ENCODE assay signal across 21 cellular contexts in genomic region chr9:88641471-88642240, GRCh38.
"Had no signal": no experiment of that assay in that cellular context is flagged by ENCODE, and none has a peak within 500 bp of the region (broad histone marks: within the 10 kb centered on the region; RNA-seq: fewer than 3 reads in every experiment).

No MANE protein-coding gene starts in this region.

- H3K27ac ChIP-seq: ascending aorta, SJSA1 had no signal

- H3K27me3 ChIP-seq: ascending aorta, SJSA1 had no signal

- H3K36me3 ChIP-seq: ascending aorta, SJSA1 had no signal

- H3K4me3 ChIP-seq: ascending aorta, SJSA1 had no signal

- DNase-seq: activated CD4-positive, alpha-beta T cell treated with anti-CD3 and anti-CD28 coated beads for 4 hours; activated CD8-positive, alpha-beta memory T cell treated with anti-CD3 and anti-CD28 coated beads, Interleukin-2, amount 50 U/mL, for 48 hours; activated CD8-positive, alpha-beta T cell treated with anti-CD3 and anti-CD28 coated beads for 36 hours; activated effector memory CD4-positive, alpha-beta T cell treated with Interleukin-2 at 50 U/mL for 16 hours; activated naive CD4-positive, alpha-beta T cell; activated naive CD8-positive, alpha-beta T cell treated with anti-CD3 and anti-CD28 coated beads, Interleukin-2, amount 50 U/mL, for 24 hours; activated T-cell treated with anti-CD3 and anti-CD28 coated beads, Interleukin-2, amount 50 U/mL, for 24 hours; amniotic stem cell; Kasumi-1; NCI-H1105; NCI-H1436; NCI-H1694 treated with DMSO at 0.1 percent for 48 hours; NCI-H2029 treated with DMSO at 0.1 percent for 48 hours; NCI-H345; NCI-H524; PC-3; SHP77 had no signal

- H3K4me1 ChIP-seq: ascending aorta had no signal

- ATAC-seq: activated CD4-positive, CD25-positive, alpha-beta regulatory T cell treated with anti-CD3 and anti-CD28 coated beads, Interleukin-2, amount 50 U/mL, for 24 hours; activated CD8-positive, alpha-beta T cell treated with anti-CD3 and anti-CD28 coated beads for 36 hours; activated naive CD8-positive, alpha-beta T cell treated with anti-CD3 and anti-CD28 coated beads, Interleukin-2, amount 50 U/mL, for 24 hours; PC-3; SK-N-SH treated with all-trans-retinoic acid at 6 μM for 48 hours had no signal

- H3K9me3 ChIP-seq: SJSA1 had no signal
